In genomic region chr20:48727226-48727625, GRCh38 we compare ENCODE assay signal across 11 cellular contexts.
"Had no signal": no experiment of that assay in that cellular context is flagged by ENCODE, and none has a peak within 500 bp of the region (broad histone marks: within the 10 kb centered on the region; RNA-seq: fewer than 3 reads in every experiment).

No MANE protein-coding gene starts in this region.

- ATAC-seq: esophagus mucosa, left lung, right cardiac atrium had no signal

- DNase-seq: activated CD4-positive, alpha-beta T cell treated with anti-CD3 and anti-CD28 coated beads, Interleukin-2, amount 50 U/mL, for 1 hour; activated CD4-positive, CD25-positive, alpha-beta regulatory T cell; activated T-cell treated with anti-CD3 and anti-CD28 coated beads, Interleukin-2, amount 50 U/mL, for 48 hours; central memory CD4-positive, alpha-beta T cell; dermis blood vessel endothelial cell; left lung; right cardiac atrium; SHP77 treated with DMSO at 0.1 percent for 48 hours; small intestine; transverse colon had no signal

- H3K27me3 ChIP-seq: left lung, transverse colon had no signal

- H3K27ac ChIP-seq: left lung, transverse colon had no signal
